In genomic region chr10:13299437-13300287, GRCh38 we compare ENCODE assay signal across 8 cellular contexts. TPM values are rescaled to one million over a fixed set of nuclear protein-coding genes. Genes with fewer than 3 reads are reported as not detected.
DNase-seq lines count a peak whose midpoint lies in the region; ATAC-seq and TF ChIP-seq lines count a peak whose summit lies in the region.

Gene PHYH, minus strand, starts transcription at chr10:13300064. Its CDS starts 22 bp downstream, at chr10:13300042.

- H3K4me3 ChIP-seq in AG10803 (ENCODE audit: low read length) = peak within 1 kb of the TSS; percentile 72
- peak within 1 kb of the TSS; percentile 55 to 91 (median 83) for H3K4me3 ChIP-seq in liver (ENCODE audit: low read depth in 1 of 3, low read length in 3 of 3)

- no peaks in the 10 kb centered on the region for H3K9me3 ChIP-seq in liver (ENCODE audit: control insufficient read depth in 4 of 4, low read length in 3 of 4)

- peaks cover 6 to 21% (median 11%) of the 10 kb centered on the region in 4 donors for H3K4me1 ChIP-seq in liver (ENCODE audit: control insufficient read depth in 4 of 4, insufficient read depth in 4 of 4, low read length in 3 of 4)

- H3K9ac ChIP-seq in liver (ENCODE audit: low read depth in 1 of 2, low read length in 2 of 2) = peak within 1 kb of the TSS; percentile 64 to 91

- H3K9me3 Mint-ChIP-seq in dendritic cell treated with granulocyte-macrophage colony-stimulating factor and Interleukin-4, amounts not matched to agents 40 ng/mL and 50 ng/mL, for 4 days = no peaks in the 10 kb centered on the region

- peaks cover 7% of the 10 kb centered on the region for H3K36me3 Mint-ChIP-seq in dendritic cell treated with granulocyte-macrophage colony-stimulating factor and Interleukin-4, amounts not matched to agents 40 ng/mL and 50 ng/mL, for 4 days (ENCODE audit: low read depth)

- peaks cover 0 to 8% (median 2%) of the 10 kb centered on the region in 4 donors for H3K36me3 ChIP-seq in liver (ENCODE audit: control insufficient read depth in 4 of 4, insufficient read depth in 3 of 4, low read depth in 1 of 4, low read length in 3 of 4)

- H3K27ac ChIP-seq in liver (ENCODE audit: low read depth in 1 of 2, low read length in 2 of 2) = peak within 1 kb of the TSS; percentile 96 to 98

- WGBS in liver = under 1% methylated on average over 88 of the region's 88 CpGs

- H3K4me3 Mint-ChIP-seq in dendritic cell treated with granulocyte-macrophage colony-stimulating factor and Interleukin-4, amounts not matched to agents 40 ng/mL and 50 ng/mL, for 4 days = peak within 1 kb of the TSS; percentile 78

- TF ChIP-seq CTCF in AG10803 (conservative IDR thresholded peaks at IDR 0.05; ENCODE audit: low read length) (no peak), liver (IDR thresholded peaks at IDR 0.05; ENCODE audit: low read depth, low read length, missing input control) (no peak)

- TF ChIP-seq RAD21 in liver (IDR thresholded peaks at IDR 0.05) = peak; percentile 40 to 48

- H3K27me3 ChIP-seq in liver (ENCODE audit: control insufficient read depth in 4 of 4, insufficient read depth in 4 of 4, low read length in 3 of 4) = no peaks in the 10 kb centered on the region

- H3K27ac Mint-ChIP-seq in dendritic cell treated with granulocyte-macrophage colony-stimulating factor and Interleukin-4, amounts not matched to agents 40 ng/mL and 50 ng/mL, for 4 days = peak within 1 kb of the TSS; percentile 88

- H3K4me1 Mint-ChIP-seq in dendritic cell treated with granulocyte-macrophage colony-stimulating factor and Interleukin-4, amounts not matched to agents 40 ng/mL and 50 ng/mL, for 4 days (ENCODE audit: low read depth) = peaks cover 22% of the 10 kb centered on the region

- intact Hi-C loops in dendritic cell treated with granulocyte-macrophage colony-stimulating factor and Interleukin-4, amounts not matched to agents 40 ng/mL and 50 ng/mL, for 4 days (cut with micrococcal nuclease) = loop anchor here (5.0 kb wide), 2 partner anchors 182 to 1798 kb away; partner anchors contain the start of gene RPP38

- DNase-seq in AG10803 (ENCODE audit: low read depth) = peak; percentile 85
- DNase-seq in NCI-H460 (ENCODE audit: extremely low read depth, low read depth) = peak; percentile 78
- DNase-seq in activated CD4-positive, alpha-beta T cell treated with anti-CD3 and anti-CD28 coated beads, Interleukin-2, amount 50 U/mL, for 48 hours = peak; percentile 79 to 83
- peak; percentile 67 to 69 for DNase-seq in stimulated activated CD4-positive, alpha-beta T cell treated with anti-CD3 and anti-CD28 coated beads, Interleukin-2, amount 100 ng/mL, for 48 hours

- no peaks in the 10 kb centered on the region for H3K27me3 Mint-ChIP-seq in dendritic cell treated with granulocyte-macrophage colony-stimulating factor and Interleukin-4, amounts not matched to agents 40 ng/mL and 50 ng/mL, for 4 days

- ATAC-seq in GM18867 (IDR thresholded peaks at IDR 0.05; ENCODE audit: unreplicated experiment) (peak; percentile 72), HG03097 (IDR thresholded peaks at IDR 0.05; ENCODE audit: low FRiP score, unreplicated experiment) (peak; percentile 57)

TF ChIP-seq in liver, 16 proteins besides CTCF, POLR2A, EP300 and RAD21:
- peak in 1 of 2 donors; percentile 26 for TF ChIP-seq EGR1 (IDR thresholded peaks at IDR 0.05; ENCODE audit: low read depth in 2 of 2)
- TF ChIP-seq FOXA1 (IDR thresholded peaks at IDR 0.05) = peak; percentile 71
- TF ChIP-seq GABPA (IDR thresholded peaks at IDR 0.05 in 1 of 2, conservative IDR thresholded peaks at IDR 0.05 in 1 of 2) = no peak
- peak in 1 of 2 donors; percentile 47 for TF ChIP-seq JUND (IDR thresholded peaks at IDR 0.05)
- no peak for TF ChIP-seq ZBTB33 (IDR thresholded peaks at IDR 0.05)
- TF ChIP-seq HNF4G (IDR thresholded peaks at IDR 0.05) = peak; percentile 44
- no peak for TF ChIP-seq MAX (IDR thresholded peaks at IDR 0.05)
- peak; percentile 87 for TF ChIP-seq SP1 (IDR thresholded peaks at IDR 0.05)
- peak; percentile 93 to 95 for TF ChIP-seq RXRA (IDR thresholded peaks at IDR 0.05)
- peak; percentile 52 for TF ChIP-seq TAF1 (conservative IDR thresholded peaks at IDR 0.05)
- peak; percentile 77 to 79 for TF ChIP-seq HNF4A (conservative IDR thresholded peaks at IDR 0.05)
- peak; percentile 94 for TF ChIP-seq REST (IDR thresholded peaks at IDR 0.05)
- peak; percentile 66 for TF ChIP-seq YY1 (IDR thresholded peaks at IDR 0.05)
- peak; percentile 59 for TF ChIP-seq FOXA2 (IDR thresholded peaks at IDR 0.05)

RNA-seq across cellular contexts. Expression of gene PHYH, which starts in this region (rescaled TPM):
- 14.1 and 18.5 TPM in 2 replicates for total RNA-seq in NCI-H460 (2014; rRNA removed; shearing (Covaris generic))
- 7.4 and 12.3 TPM in 2 replicates for polyA plus RNA-seq in NCI-H460 (2014; cell fraction: nucleus; rRNA removed)
- 10 to 100 TPM; 45.4 to 70.7 TPM for total RNA-seq in liver
- 100 to 1,000 TPM; 103 to 139 TPM for polyA plus RNA-seq in liver

Comparison
In these comparisons a context has a peak if more than half of its experiments do, and no peak if none do; other contexts are left out.
1. Peak in every context shown above with its lines: DNase-seq, ATAC-seq, H3K4me3 ChIP-seq and H3K27ac ChIP-seq.